8 cellular contexts compared by ENCODE assay signal in genomic region chr4:73311428-73311827, GRCh38. TPM values are rescaled to one million over a fixed set of nuclear protein-coding genes. Genes with fewer than 3 reads are reported as not detected.
DNase-seq lines count a peak whose midpoint lies in the region; ATAC-seq and TF ChIP-seq lines count a peak whose summit lies in the region.

No MANE protein-coding gene starts in this region.

- ATAC-seq in body of pancreas, result peak; percentile 47
- ATAC-seq in HG03039 (IDR thresholded peaks at IDR 0.05; ENCODE audit: unreplicated experiment), result no peak
- no peak for ATAC-seq in GM21723 (IDR thresholded peaks at IDR 0.05; ENCODE audit: unreplicated experiment)

- no peaks in the 10 kb centered on the region for H3K27me3 Mint-ChIP-seq in nephron (ENCODE audit: low read depth)

- DNase-seq in MM.1S (peak; percentile 40), body of pancreas (no peak), putamen (ENCODE audit: low spot score) (no peak), coronary artery (ENCODE audit: low spot score) (no peak)

- no peak overlapping the region for H3K27ac Mint-ChIP-seq in nephron

- no peaks in the 10 kb centered on the region for H3K9me3 ChIP-seq in DOHH2 (ENCODE audit: control insufficient read depth, insufficient read depth, low read length)
- no peaks in the 10 kb centered on the region for H3K9me3 ChIP-seq in MM.1S (replicated peaks; ENCODE audit: insufficient read depth, low read length)
- H3K9me3 ChIP-seq in body of pancreas, result no peaks in the 10 kb centered on the region

- H3K9me3 Mint-ChIP-seq in nephron, result no peaks in the 10 kb centered on the region

- TF ChIP-seq CTCF in DOHH2 (IDR thresholded peaks at IDR 0.05; ENCODE audit: low read depth, low read length, poor library complexity, severe bottlenecking), result peak; percentile 61
- peak; percentile 49 for TF ChIP-seq CTCF in MM.1S (IDR thresholded peaks at IDR 0.05; ENCODE audit: low read length)
- TF ChIP-seq CTCF in body of pancreas (IDR thresholded peaks at IDR 0.05), result peak; percentile 25 to 54 (median 47)
- TF ChIP-seq CTCF in nephron (IDR thresholded peaks at IDR 0.05; ENCODE audit: unreplicated experiment in 3 of 3), result peak; percentile 30 to 54 (median 30)
- no peak for TF ChIP-seq CTCF in coronary artery (IDR thresholded peaks at IDR 0.05)

- H2AFZ ChIP-seq in MM.1S (ENCODE audit: low read length), result no peak overlapping the region

- H3K4me3 ChIP-seq in DOHH2 (ENCODE audit: low read length), result peak overlapping the region; percentile 19; the same call in 1 of the 2 replicates
- H3K4me3 ChIP-seq in MM.1S (ENCODE audit: low read length), result no peak overlapping the region
- no peak overlapping the region for H3K4me3 ChIP-seq in body of pancreas
- no peak overlapping the region for H3K4me3 ChIP-seq in coronary artery

- no peak for TF ChIP-seq POLR2A in body of pancreas (IDR thresholded peaks at IDR 0.05)

- H3K36me3 ChIP-seq in DOHH2 (ENCODE audit: control insufficient read depth, low read length) (no peaks in the 10 kb centered on the region), MM.1S (replicated peaks; ENCODE audit: insufficient read depth, low read length) (no peaks in the 10 kb centered on the region), body of pancreas (replicated peaks in 1 of 2; ENCODE audit: insufficient read depth in 1 of 2, low read depth in 2 of 2) (no peaks in the 10 kb centered on the region)

- H3K4me1 Mint-ChIP-seq in nephron, result no peaks in the 10 kb centered on the region

- H3K27ac ChIP-seq in DOHH2 (ENCODE audit: low read depth, low read length) (no peak overlapping the region), MM.1S (ENCODE audit: low read length) (no peak overlapping the region), body of pancreas (no peak overlapping the region), coronary artery (no peak overlapping the region)

- no peaks in the 10 kb centered on the region for H3K36me3 Mint-ChIP-seq in nephron (ENCODE audit: low read depth)

- H3K9ac ChIP-seq in MM.1S (ENCODE audit: low read length), result no peak overlapping the region

- intact Hi-C loops in body of pancreas (cut with DNase I), result no loop called here

- H3K27me3 ChIP-seq in DOHH2 (ENCODE audit: control insufficient read depth, low read length), result no peaks in the 10 kb centered on the region
- H3K27me3 ChIP-seq in MM.1S (replicated peaks; ENCODE audit: insufficient read depth, low read length), result no peaks in the 10 kb centered on the region
- H3K27me3 ChIP-seq in body of pancreas, result no peaks in the 10 kb centered on the region

- no peaks in the 10 kb centered on the region for H3K9me2 ChIP-seq in DOHH2 (replicated peaks; ENCODE audit: control insufficient read depth, low read length)
- no peaks in the 10 kb centered on the region for H3K9me2 ChIP-seq in MM.1S (replicated peaks; ENCODE audit: insufficient read depth, low read length)

- H3K79me2 ChIP-seq in DOHH2 (ENCODE audit: control insufficient read depth, low read length) (no peaks in the 10 kb centered on the region), MM.1S (ENCODE audit: low read length) (no peaks in the 10 kb centered on the region)

- H3K4me1 ChIP-seq in DOHH2 (ENCODE audit: control insufficient read depth, low read length) (peaks cover 18% of the 10 kb centered on the region), MM.1S (ENCODE audit: low read length) (no peaks in the 10 kb centered on the region), body of pancreas (no peaks in the 10 kb centered on the region)

- H3F3A ChIP-seq in DOHH2 (ENCODE audit: control insufficient read depth, insufficient read depth) (0 out of 2 replicates have a peak, but pooled peaks cover 3% of the 10 kb centered on the region), MM.1S (ENCODE audit: insufficient read depth, low read length) (no peaks in the 10 kb centered on the region)

- H3K4me3 Mint-ChIP-seq in nephron, result no peak overlapping the region

- H3K4me2 ChIP-seq in DOHH2 (ENCODE audit: low read length) (peak overlapping the region; percentile 46), MM.1S (ENCODE audit: low read depth, low read length) (no peak overlapping the region)

- H4K20me1 ChIP-seq in DOHH2 (ENCODE audit: control insufficient read depth, insufficient read depth, low read depth, low read length) (no peaks in the 10 kb centered on the region), MM.1S (ENCODE audit: insufficient read depth, low read length) (no peaks in the 10 kb centered on the region)

RNA-seq across cellular contexts. Expression of gene ANKRD17, which starts 52.8 kb away (rescaled TPM):
- 10 to 100 TPM; 32.4 to 36.3 TPM for total RNA-seq in body of pancreas
